In the genomic region with DNA sequence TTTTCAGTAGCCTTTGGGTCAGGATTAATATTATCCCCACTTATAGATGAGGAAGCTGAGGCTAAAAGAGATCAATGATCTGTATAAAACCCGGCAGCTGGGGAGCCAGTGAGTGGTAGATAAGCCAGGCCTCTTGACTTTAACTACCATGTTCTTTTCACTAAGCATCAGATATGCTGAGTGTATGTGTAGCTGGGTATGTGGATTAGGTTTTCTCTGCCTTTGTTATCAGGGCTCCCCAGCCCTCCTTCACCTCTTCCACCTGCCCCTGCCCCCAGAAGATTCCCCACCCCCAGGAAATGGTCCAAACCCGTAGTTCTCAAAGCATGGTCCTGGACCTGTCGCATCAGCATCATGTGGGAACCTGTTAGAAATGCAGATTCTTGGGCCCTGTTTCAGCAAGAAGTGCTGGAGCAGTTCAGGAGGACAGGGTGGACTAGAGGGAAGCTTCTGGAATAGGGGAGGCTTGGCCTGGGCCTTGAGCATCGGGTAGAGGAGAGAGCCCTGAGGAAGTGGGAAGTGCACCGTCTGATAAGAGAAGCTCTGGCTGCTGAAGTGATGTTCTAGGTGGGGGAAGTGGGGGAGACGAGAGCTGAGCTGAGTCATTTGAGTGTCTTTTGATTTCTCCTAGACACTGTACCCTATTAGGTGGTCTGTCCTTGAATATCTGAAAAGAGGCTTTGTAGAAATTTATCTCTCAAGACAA, we compare ENCODE assay signal across 15 cellular contexts.
"Had no signal": no experiment of that assay in that cellular context is flagged by ENCODE, and none has a peak within 500 bp of the region (broad histone marks: within the 10 kb centered on the region; RNA-seq: fewer than 3 reads in every experiment).

No MANE protein-coding gene starts in this region.

- H3K4me3 ChIP-seq: adrenal gland, breast epithelium, coronary artery, esophagus muscularis mucosa, gastroesophageal sphincter, heart left ventricle, left lung, tibial artery, vagina had no signal

- H3K27ac ChIP-seq: adrenal gland, breast epithelium, coronary artery, esophagus muscularis mucosa, gastroesophageal sphincter, heart left ventricle, left lung, tibial artery, vagina had no signal

- H3K27me3 ChIP-seq: vagina had no signal

- H3K9me3 ChIP-seq: adrenal gland, breast epithelium, esophagus muscularis mucosa, gastroesophageal sphincter, heart left ventricle, left lung, tibial artery, vagina had no signal

- DNase-seq: activated CD8-positive, alpha-beta memory T cell treated with anti-CD3 and anti-CD28 coated beads for 24 hours; activated gamma-delta T cell treated with Interleukin-2 at 50 U/mL for 16 hours; adrenal gland; heart left ventricle; kidney; left lung; midbrain; nucleus accumbens; stimulated activated naive CD4-positive, alpha-beta T cell treated with Interleukin-2 at 50 U/mL for 16 hours; tibial artery had no signal

- H3K36me3 ChIP-seq: adrenal gland, breast epithelium, esophagus muscularis mucosa, gastroesophageal sphincter, heart left ventricle, left lung, tibial artery, vagina had no signal

- H3K4me1 ChIP-seq: adrenal gland, breast epithelium, esophagus muscularis mucosa, gastroesophageal sphincter, heart left ventricle, left lung, tibial artery, vagina had no signal
